ENCODE assay signal across 12 cellular contexts in the genomic region with DNA sequence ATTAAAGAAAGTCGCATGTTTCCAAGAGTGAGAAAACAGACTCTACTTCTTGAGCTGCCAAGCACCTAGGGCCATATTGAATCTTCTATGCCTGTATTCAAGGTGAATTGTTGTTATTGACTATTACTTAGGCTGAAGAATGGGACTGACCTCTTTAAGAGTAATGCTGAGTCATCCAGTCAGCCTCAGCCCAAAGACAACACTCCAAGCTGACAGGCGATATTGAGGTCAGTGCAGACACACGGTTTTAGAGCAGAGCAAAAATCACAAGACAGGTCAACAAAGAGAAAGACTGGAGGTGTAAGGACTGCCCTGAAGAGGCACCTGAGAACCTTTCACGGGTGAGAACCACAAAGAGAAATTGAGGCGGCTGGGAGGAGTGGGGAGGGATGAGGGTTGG.
DNase-seq lines count a peak whose midpoint lies in the region; ATAC-seq and TF ChIP-seq lines count a peak whose summit lies in the region.
"Had no signal": no experiment of that assay in that cellular context is flagged by ENCODE, and none has a peak within 500 bp of the region (broad histone marks: within the 10 kb centered on the region; RNA-seq: fewer than 3 reads in every experiment).

No MANE protein-coding gene starts in this region.

- DNase-seq in A172 (ENCODE audit: low spot score) = peak; percentile 52
- peak; percentile 3 for DNase-seq in HT-29 (ENCODE audit: low spot score)
- DNase-seq in astrocyte of the spinal cord (ENCODE audit: low read depth, low spot score) = peak; percentile 26
- DNase-seq in kidney glomerular epithelial cell (lab: John Stamatoyannopoulos, UW) = peak; percentile 2
- no peak for DNase-seq in GM19238 (ENCODE audit: insufficient read length, low spot score)
- DNase-seq: amygdala, T-helper 2 cell had no signal

- no peak for TF ChIP-seq CTCF in astrocyte of the spinal cord (IDR thresholded peaks at IDR 0.05; ENCODE audit: low read depth, low read length)

- no peak overlapping the region for H3K4me3 ChIP-seq in astrocyte of the spinal cord (ENCODE audit: low read depth, low read length)
- H3K4me3 ChIP-seq: vagina had no signal

- no peak for ATAC-seq in GM18502 (IDR thresholded peaks at IDR 0.05; ENCODE audit: poor library complexity, unreplicated experiment)
- no peak for ATAC-seq in HG02678 (IDR thresholded peaks at IDR 0.05; ENCODE audit: unreplicated experiment)
- no peak for ATAC-seq in HG02759 (IDR thresholded peaks at IDR 0.05; ENCODE audit: unreplicated experiment)
- ATAC-seq: HCT116 had no signal

- in situ Hi-C loops in astrocyte of the spinal cord (cut with HindIII; ENCODE audit: low sequenced_read_pairs) = no loop called here
